In genomic region chr19:19294914-19295313, GRCh38 we compare ENCODE assay signal across 34 cellular contexts. TPM values are rescaled to one million over a fixed set of nuclear protein-coding genes. Genes with fewer than 3 reads are reported as not detected.
"Had no signal": no experiment of that assay in that cellular context is flagged by ENCODE, and none has a peak within 500 bp of the region (broad histone marks: within the 10 kb centered on the region; RNA-seq: fewer than 3 reads in every experiment).

No MANE protein-coding gene starts in this region.

- H3K27me3 Mint-ChIP-seq: activated CD4-positive, alpha-beta T cell treated with anti-CD3 and anti-CD28 coated beads, Interleukin-2, amount 10 ng/mL, durations not matched to agents 7 days and 5 days; activated CD8-positive, alpha-beta T cell treated with anti-CD3 and anti-CD28 coated beads for 36 hours; activated naive CD8-positive, alpha-beta T cell; activated T-helper 17 cell treated with anti-CD3 and anti-CD28 coated beads, Interleukin-2, amount 50 U/mL, for 72 hours had no signal

- H3K36me3 ChIP-seq: colonic mucosa had no signal

- H3K4me3 ChIP-seq: colonic mucosa, esophagus squamous epithelium, gastroesophageal sphincter had no signal

- H3K27ac Mint-ChIP-seq: activated CD4-positive, alpha-beta T cell treated with anti-CD3 and anti-CD28 coated beads, Interleukin-2, amount 10 ng/mL, durations not matched to agents 7 days and 5 days; activated CD8-positive, alpha-beta T cell treated with anti-CD3 and anti-CD28 coated beads for 36 hours; activated naive CD8-positive, alpha-beta T cell; activated T-helper 17 cell treated with anti-CD3 and anti-CD28 coated beads, Interleukin-2, amount 50 U/mL, for 72 hours; WTC11 had no signal

- ATAC-seq: activated CD8-positive, alpha-beta T cell treated with anti-CD3 and anti-CD28 coated beads for 36 hours; activated T-cell treated with anti-CD3 and anti-CD28 coated beads, Interleukin-2, amount 50 U/mL, for 4 hours; activated T-helper 17 cell treated with anti-CD3 and anti-CD28 coated beads, Interleukin-2, amount 50 U/mL, for 72 hours; gastroesophageal sphincter; WTC11 had no signal

- H3K4me3 Mint-ChIP-seq: activated CD4-positive, alpha-beta T cell treated with anti-CD3 and anti-CD28 coated beads, Interleukin-2, amount 10 ng/mL, durations not matched to agents 7 days and 5 days; activated CD8-positive, alpha-beta T cell treated with anti-CD3 and anti-CD28 coated beads for 36 hours; activated naive CD8-positive, alpha-beta T cell; activated T-cell treated with anti-CD3 and anti-CD28 coated beads, Interleukin-2, amount 50 U/mL, for 4 hours; activated T-helper 17 cell treated with anti-CD3 and anti-CD28 coated beads, Interleukin-2, amount 50 U/mL, for 72 hours; WTC11 had no signal

- H3K27ac ChIP-seq: brain microvascular endothelial cell, colonic mucosa, epithelial cell of prostate, esophagus squamous epithelium, gastroesophageal sphincter, VCaP had no signal

- H3K4me1 ChIP-seq: colonic mucosa, esophagus squamous epithelium, gastroesophageal sphincter had no signal

- H3K27me3 ChIP-seq: brain microvascular endothelial cell, colonic mucosa, esophagus squamous epithelium, gastroesophageal sphincter had no signal

- DNase-seq: activated CD4-positive, alpha-beta T cell treated with anti-CD3 and anti-CD28 coated beads for 1 hour; activated CD4-positive, alpha-beta T cell treated with anti-CD3 and anti-CD28 coated beads for 4 hours; activated CD4-positive, alpha-beta T cell treated with anti-CD3 and anti-CD28 coated beads, Interleukin-2, amount 10 ng/mL, durations not matched to agents 7 days and 5 days; activated CD4-positive, alpha-beta T cell treated with anti-CD3 and anti-CD28 coated beads, Interleukin-2, amount 50 U/mL, for 4 hours; activated CD8-positive, alpha-beta memory T cell treated with anti-CD3 and anti-CD28 coated beads for 24 hours; activated CD8-positive, alpha-beta T cell treated with anti-CD3 and anti-CD28 coated beads for 36 hours; activated effector memory CD4-positive, alpha-beta T cell treated with Interleukin-2 at 50 U/mL for 16 hours; activated gamma-delta T cell treated with Interleukin-2 at 50 U/mL for 16 hours; activated naive CD4-positive, alpha-beta T cell treated with anti-CD3 and anti-CD28 coated beads, Interleukin-2, amount 50 U/mL, for 16 hours; activated naive CD4-positive, alpha-beta T cell treated with Interleukin-2 at 50 U/mL for 16 hours; activated T-cell treated with anti-CD3 and anti-CD28 coated beads, Interleukin-2, amount 50 U/mL, for 4 hours; amniotic stem cell; anterior cingulate cortex; brain microvascular endothelial cell; caudate nucleus; cerebellar nuclear complex; colonic mucosa; effector CD8-positive, alpha-beta T cell; esophagus squamous epithelium; foreskin melanocyte; T-helper 1 cell; T-helper 2 cell had no signal

- H3K4me1 Mint-ChIP-seq: activated CD4-positive, alpha-beta T cell treated with anti-CD3 and anti-CD28 coated beads, Interleukin-2, amount 10 ng/mL, durations not matched to agents 7 days and 5 days; activated T-helper 17 cell treated with anti-CD3 and anti-CD28 coated beads, Interleukin-2, amount 50 U/mL, for 72 hours; WTC11 had no signal

- FAIRE-seq: astrocyte, endometrium, endothelial cell of umbilical vein, TTC549 had no signal

- H3K9me3 ChIP-seq: colonic mucosa, esophagus squamous epithelium had no signal

- H3K9me3 Mint-ChIP-seq: activated CD4-positive, alpha-beta T cell treated with anti-CD3 and anti-CD28 coated beads, Interleukin-2, amount 10 ng/mL, durations not matched to agents 7 days and 5 days; activated T-cell treated with anti-CD3 and anti-CD28 coated beads, Interleukin-2, amount 50 U/mL, for 4 hours; activated T-helper 17 cell treated with anti-CD3 and anti-CD28 coated beads, Interleukin-2, amount 50 U/mL, for 72 hours; WTC11 had no signal

RNA-seq across cellular contexts. Expression of gene TM6SF2, which starts 21.8 kb away (rescaled TPM):
- total RNA-seq: activated CD4-positive, alpha-beta T cell treated with anti-CD3 and anti-CD28 coated beads, Interleukin-2, amount 10 ng/mL, durations not matched to agents 7 days and 5 days; activated CD8-positive, alpha-beta T cell treated with anti-CD3 and anti-CD28 coated beads for 36 hours; activated T-cell treated with anti-CD3 and anti-CD28 coated beads, Interleukin-2, amount 50 U/mL, for 4 hours; activated T-helper 17 cell treated with anti-CD3 and anti-CD28 coated beads, Interleukin-2, amount 50 U/mL, for 72 hours; dermis microvascular lymphatic vessel endothelial cell; endothelial cell of umbilical vein; gastroesophageal sphincter; glomerular endothelial cell had no signal
